In the genomic region with DNA sequence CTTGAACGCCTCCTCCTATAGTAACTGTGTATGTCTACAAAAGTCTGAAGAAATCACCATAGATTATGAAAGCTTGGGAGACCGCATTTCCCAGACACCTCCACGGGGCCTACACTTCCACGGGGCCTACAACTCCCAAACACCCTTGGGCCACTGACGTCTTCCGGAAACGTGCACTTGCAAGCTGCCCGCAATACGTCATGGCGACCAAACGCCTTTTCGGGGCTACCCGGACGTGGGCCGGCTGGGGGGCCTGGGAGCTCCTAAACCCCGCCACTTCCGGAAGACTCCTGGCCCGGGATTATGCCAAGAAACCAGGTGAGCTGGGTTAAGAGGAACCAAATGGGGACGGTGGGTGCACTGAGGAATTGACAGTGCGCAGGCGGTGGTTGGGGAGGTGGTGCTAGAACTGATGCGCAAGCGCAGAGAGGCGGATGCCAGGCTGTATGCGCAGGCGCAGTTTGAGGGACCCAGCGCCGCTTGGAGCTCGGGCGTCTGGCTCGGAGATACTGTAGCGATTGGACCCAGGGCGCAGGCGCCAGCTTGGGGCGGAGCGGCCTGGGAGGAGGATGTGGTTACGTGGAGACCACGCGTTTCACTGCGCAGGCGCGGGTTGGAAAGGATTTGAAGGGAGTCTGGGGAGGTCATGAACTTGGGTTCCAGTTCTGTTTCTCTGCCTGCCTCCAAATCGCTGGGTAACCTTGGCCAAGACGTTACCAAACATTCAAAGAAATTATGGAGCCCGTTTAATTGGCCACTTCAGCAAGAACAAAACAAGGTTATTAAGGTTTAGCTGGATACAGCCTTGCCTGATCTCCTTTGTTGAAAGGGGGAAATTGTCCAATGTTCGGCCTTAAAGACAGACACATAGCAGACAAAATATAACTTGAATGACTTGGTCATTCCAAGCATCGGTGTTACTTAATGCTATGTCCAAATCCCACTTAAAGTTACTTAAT, we compare ENCODE assay signal across 1 cellular context.
A peak's percentile ranks its signal among the peaks of the same experiment; 100 is the strongest.
TF ChIP-seq lines count a peak whose summit lies in the region.

A gene (plus strand): TSS at position 182 of the 959 bp plus-strand sequence. CDS start 19 bp downstream, at position 201.

TF ChIP-seq in GM12878, 131 proteins besides CTCF, POLR2A, EP300 and RAD21 (continued from another document):
- TF ChIP-seq, protein P1, sequence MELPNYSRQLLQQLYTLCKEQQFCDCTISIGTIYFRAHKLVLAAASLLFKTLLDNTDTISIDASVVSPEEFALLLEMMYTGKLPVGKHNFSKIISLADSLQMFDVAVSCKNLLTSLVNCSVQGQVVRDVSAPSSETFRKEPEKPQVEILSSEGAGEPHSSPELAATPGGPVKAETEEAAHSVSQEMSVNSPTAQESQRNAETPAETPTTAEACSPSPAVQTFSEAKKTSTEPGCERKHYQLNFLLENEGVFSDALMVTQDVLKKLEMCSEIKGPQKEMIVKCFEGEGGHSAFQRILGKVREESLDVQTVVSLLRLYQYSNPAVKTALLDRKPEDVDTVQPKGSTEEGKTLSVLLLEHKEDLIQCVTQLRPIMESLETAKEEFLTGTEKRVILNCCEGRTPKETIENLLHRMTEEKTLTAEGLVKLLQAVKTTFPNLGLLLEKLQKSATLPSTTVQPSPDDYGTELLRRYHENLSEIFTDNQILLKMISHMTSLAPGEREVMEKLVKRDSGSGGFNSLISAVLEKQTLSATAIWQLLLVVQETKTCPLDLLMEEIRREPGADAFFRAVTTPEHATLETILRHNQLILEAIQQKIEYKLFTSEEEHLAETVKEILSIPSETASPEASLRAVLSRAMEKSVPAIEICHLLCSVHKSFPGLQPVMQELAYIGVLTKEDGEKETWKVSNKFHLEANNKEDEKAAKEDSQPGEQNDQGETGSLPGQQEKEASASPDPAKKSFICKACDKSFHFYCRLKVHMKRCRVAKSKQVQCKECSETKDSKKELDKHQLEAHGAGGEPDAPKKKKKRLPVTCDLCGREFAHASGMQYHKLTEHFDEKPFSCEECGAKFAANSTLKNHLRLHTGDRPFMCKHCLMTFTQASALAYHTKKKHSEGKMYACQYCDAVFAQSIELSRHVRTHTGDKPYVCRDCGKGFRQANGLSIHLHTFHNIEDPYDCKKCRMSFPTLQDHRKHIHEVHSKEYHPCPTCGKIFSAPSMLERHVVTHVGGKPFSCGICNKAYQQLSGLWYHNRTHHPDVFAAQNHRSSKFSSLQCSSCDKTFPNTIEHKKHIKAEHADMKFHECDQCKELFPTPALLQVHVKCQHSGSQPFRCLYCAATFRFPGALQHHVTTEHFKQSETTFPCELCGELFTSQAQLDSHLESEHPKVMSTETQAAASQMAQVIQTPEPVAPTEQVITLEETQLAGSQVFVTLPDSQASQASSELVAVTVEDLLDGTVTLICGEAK (IDR thresholded peaks at IDR 0.05; ENCODE audit: borderline replicate concordance) = peak; percentile 89
- TF ChIP-seq BRCA1 (IDR thresholded peaks at IDR 0.05; ENCODE audit: low read depth, low read length) = no peak
- peak; percentile 95 for TF ChIP-seq NRF1 (conservative IDR thresholded peaks at IDR 0.05; ENCODE audit: low read depth, low read length)
- TF ChIP-seq ASH2L (IDR thresholded peaks at IDR 0.05; ENCODE audit: borderline replicate concordance, low read depth) = no peak
- TF ChIP-seq, protein P2, sequence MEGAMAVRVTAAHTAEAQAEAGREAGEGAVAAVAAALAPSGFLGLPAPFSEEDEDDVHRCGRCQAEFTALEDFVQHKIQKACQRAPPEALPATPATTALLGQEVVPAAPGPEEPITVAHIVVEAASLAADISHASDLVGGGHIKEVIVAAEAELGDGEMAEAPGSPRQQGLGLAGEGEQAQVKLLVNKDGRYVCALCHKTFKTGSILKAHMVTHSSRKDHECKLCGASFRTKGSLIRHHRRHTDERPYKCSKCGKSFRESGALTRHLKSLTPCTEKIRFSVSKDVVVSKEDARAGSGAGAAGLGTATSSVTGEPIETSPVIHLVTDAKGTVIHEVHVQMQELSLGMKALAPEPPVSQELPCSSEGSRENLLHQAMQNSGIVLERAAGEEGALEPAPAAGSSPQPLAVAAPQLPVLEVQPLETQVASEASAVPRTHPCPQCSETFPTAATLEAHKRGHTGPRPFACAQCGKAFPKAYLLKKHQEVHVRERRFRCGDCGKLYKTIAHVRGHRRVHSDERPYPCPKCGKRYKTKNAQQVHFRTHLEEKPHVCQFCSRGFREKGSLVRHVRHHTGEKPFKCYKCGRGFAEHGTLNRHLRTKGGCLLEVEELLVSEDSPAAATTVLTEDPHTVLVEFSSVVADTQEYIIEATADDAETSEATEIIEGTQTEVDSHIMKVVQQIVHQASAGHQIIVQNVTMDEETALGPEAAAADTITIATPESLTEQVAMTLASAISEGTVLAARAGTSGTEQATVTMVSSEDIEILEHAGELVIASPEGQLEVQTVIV (IDR thresholded peaks at IDR 0.05; ENCODE audit: borderline replicate concordance, partially characterized antibody) = peak; percentile 66
- TF ChIP-seq, protein P3, sequence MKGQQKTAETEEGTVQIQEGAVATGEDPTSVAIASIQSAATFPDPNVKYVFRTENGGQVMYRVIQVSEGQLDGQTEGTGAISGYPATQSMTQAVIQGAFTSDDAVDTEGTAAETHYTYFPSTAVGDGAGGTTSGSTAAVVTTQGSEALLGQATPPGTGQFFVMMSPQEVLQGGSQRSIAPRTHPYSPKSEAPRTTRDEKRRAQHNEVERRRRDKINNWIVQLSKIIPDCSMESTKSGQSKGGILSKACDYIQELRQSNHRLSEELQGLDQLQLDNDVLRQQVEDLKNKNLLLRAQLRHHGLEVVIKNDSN (IDR thresholded peaks at IDR 0.05; ENCODE audit: borderline replicate concordance, extremely low read length, insufficient read depth, low read depth, low read length) = no peak
- no peak for TF ChIP-seq YBX1 (IDR thresholded peaks at IDR 0.05)
- no peak for TF ChIP-seq FOXK2 (IDR thresholded peaks at IDR 0.05)
- no peak for TF ChIP-seq MYC (IDR thresholded peaks at IDR 0.05; ENCODE audit: insufficient read depth, insufficient read length, insufficient replicate concordance, low read length, severe bottlenecking)
- no peak for TF ChIP-seq NFYA (IDR thresholded peaks at IDR 0.05; ENCODE audit: borderline replicate concordance, low read depth, low read length)
TF ChIP-seq in GM12878: peak in this region for 57.
